27 cellular contexts compared by ENCODE assay signal in genomic region chr6:158225767-158226166, GRCh38.
"Had no signal": no experiment of that assay in that cellular context is flagged by ENCODE, and none has a peak within 500 bp of the region (broad histone marks: within the 10 kb centered on the region; RNA-seq: fewer than 3 reads in every experiment).

No MANE protein-coding gene starts in this region.

- H3K4me1 ChIP-seq: gastrocnemius medialis had no signal

- H3K36me3 Mint-ChIP-seq: immature natural killer cell, mesothelial cell of epicardium, naive B cell had no signal

- FAIRE-seq: colon, endometrium, keratinocyte had no signal

- H3K27ac ChIP-seq: coronary artery, dorsolateral prefrontal cortex, epithelial cell of prostate, esophagus squamous epithelium, gastrocnemius medialis, heart right ventricle, left lung, lower lobe of right lung had no signal

- H3K4me3 ChIP-seq: coronary artery, dorsolateral prefrontal cortex, esophagus squamous epithelium, gastrocnemius medialis, heart right ventricle, left lung, lower lobe of right lung, mucosa of descending colon had no signal

- ATAC-seq: esophagus mucosa, gastrocnemius medialis, heart right ventricle, left cardiac atrium, left lung, left ventricle myocardium superior, lower lobe of right lung had no signal

- H3K4me1 Mint-ChIP-seq: mesothelial cell of epicardium had no signal

- H3K36me3 ChIP-seq: esophagus squamous epithelium, gastrocnemius medialis, heart right ventricle, left lung, lower lobe of right lung had no signal

- H3K27me3 ChIP-seq: dorsolateral prefrontal cortex, esophagus squamous epithelium, gastrocnemius medialis, heart right ventricle, left lung had no signal

- H3K4me3 Mint-ChIP-seq: immature natural killer cell, mesothelial cell of epicardium had no signal

- H3K27me3 Mint-ChIP-seq: naive B cell had no signal

- H3K27ac Mint-ChIP-seq: immature natural killer cell, mesothelial cell of epicardium, naive B cell had no signal

- H3K9me3 Mint-ChIP-seq: immature natural killer cell, mesothelial cell of epicardium, naive B cell had no signal

- DNase-seq: dermis blood vessel endothelial cell; dorsolateral prefrontal cortex; effector CD4-positive, alpha-beta T cell; effector memory CD4-positive, alpha-beta T cell; erythroblast; esophagus squamous epithelium; foreskin fibroblast; foreskin melanocyte; gastrocnemius medialis; glutamatergic neuron; heart right ventricle; hippocampal formation; immature natural killer cell; left cardiac atrium; left lung; left ventricle myocardium superior; lower lobe of right lung; mesenchymal stem cell; mucosa of descending colon; naive B cell had no signal

- H3K9me3 ChIP-seq: esophagus squamous epithelium, gastrocnemius medialis, heart right ventricle, left lung, lower lobe of right lung, mucosa of descending colon had no signal
